Comparison of ENCODE assay signal across 33 cellular contexts in the genomic region with DNA sequence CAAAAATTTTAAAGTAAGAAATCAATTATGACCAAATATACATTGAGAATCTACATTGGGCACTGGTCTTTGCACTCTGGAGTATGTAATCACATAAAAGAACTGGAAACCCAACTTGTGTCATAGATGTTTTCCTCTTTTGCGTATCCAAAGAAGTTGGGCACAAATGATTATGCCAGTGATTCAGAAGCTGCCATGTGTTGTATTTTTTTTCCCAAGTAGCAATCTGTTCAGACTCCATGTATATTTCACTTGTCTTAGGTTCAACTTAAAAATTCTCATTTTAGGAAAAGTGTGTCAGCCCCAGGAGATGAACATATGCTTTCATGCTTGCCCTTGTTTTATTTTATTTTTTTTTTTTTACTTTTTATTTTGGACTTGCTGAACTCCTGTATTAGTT.
DNase-seq lines count a peak whose midpoint lies in the region; ATAC-seq and TF ChIP-seq lines count a peak whose summit lies in the region.
"Had no signal": no experiment of that assay in that cellular context is flagged by ENCODE, and none has a peak within 500 bp of the region (broad histone marks: within the 10 kb centered on the region; RNA-seq: fewer than 3 reads in every experiment).

No MANE protein-coding gene starts in this region.

- H3K36me3 ChIP-seq in endodermal cell (ENCODE audit: control insufficient read depth, insufficient read depth, low read length): no peaks in the 10 kb centered on the region
- H3K36me3 ChIP-seq: BE2C; BLaER1; BLaER1 treated with 17β-estradiol and CSF1 and Interleukin-3, amounts not matched to agents 10 nM and 100 nM had no signal

- no peak for ATAC-seq in HG02642 (IDR thresholded peaks at IDR 0.05; ENCODE audit: poor library complexity, unreplicated experiment)
- ATAC-seq in GM19397 (IDR thresholded peaks at IDR 0.05; ENCODE audit: unreplicated experiment): no peak
- ATAC-seq: A549; CD8-positive, alpha-beta T cell had no signal

- peaks cover 3% of the 10 kb centered on the region for H3K36me3 Mint-ChIP-seq in endodermal cell (ENCODE audit: low read depth)
- H3K36me3 Mint-ChIP-seq: CD14-positive monocyte; CD4-positive, alpha-beta memory T cell; CD4-positive, CD25-positive, alpha-beta regulatory T cell; CD8-positive, alpha-beta memory T cell; CD8-positive, alpha-beta T cell had no signal

- H3K9me3 Mint-ChIP-seq in endodermal cell: peaks cover 32% of the 10 kb centered on the region
- H3K9me3 Mint-ChIP-seq: CD4-positive, alpha-beta T cell had no signal

- TF ChIP-seq CTCF in endodermal cell (conservative IDR thresholded peaks at IDR 0.05): no peak

- H3K9me3 ChIP-seq in endodermal cell (ENCODE audit: control insufficient read depth, low read length): peaks cover 11% of the 10 kb centered on the region
- H3K9me3 ChIP-seq: A549, BE2C, BLaER1, Caco-2 had no signal

- DNase-seq in inferior parietal cortex (ENCODE audit: extremely low spot score): peak; percentile 39
- peak; percentile 58 for DNase-seq in middle frontal gyrus (ENCODE audit: extremely low spot score, low spot score)
- DNase-seq in superior temporal gyrus (ENCODE audit: extremely low spot score): peak; percentile 53
- DNase-seq in endodermal cell: no peak
- DNase-seq: 8988T; ACHN; AML-193; BE2C; C1 segment of cervical spinal cord; Caco-2; Calu3; CD4-positive, alpha-beta memory T cell; CD4-positive, alpha-beta T cell; CD4-positive, CD25-positive, alpha-beta regulatory T cell; CD8-positive, alpha-beta memory T cell; CD8-positive, alpha-beta T cell; COR-L47; DMS 273 treated with DMSO at 0.1 percent for 48 hours; DMS153; DMS53; DMS79; DMS79 treated with DMSO at 0.1 percent for 48 hours; DND-41; EL had no signal

- H3K4me1 ChIP-seq in endodermal cell (ENCODE audit: control insufficient read depth, insufficient read depth, low read length): peaks cover 3% of the 10 kb centered on the region
- H3K4me1 ChIP-seq: A549; BE2C; BLaER1; BLaER1 treated with 17β-estradiol and CSF1 and Interleukin-3, amounts not matched to agents 10 nM and 100 nM; Caco-2 had no signal

- peaks cover 3% of the 10 kb centered on the region for H3K4me1 Mint-ChIP-seq in endodermal cell
- H3K4me1 Mint-ChIP-seq: B cell; CD14-positive monocyte; CD4-positive, alpha-beta memory T cell; CD4-positive, CD25-positive, alpha-beta regulatory T cell; CD8-positive, alpha-beta memory T cell had no signal

- no peaks in the 10 kb centered on the region for H3K27me3 ChIP-seq in endodermal cell (ENCODE audit: control insufficient read depth, insufficient read depth, low read length, poor library complexity, severe bottlenecking)
- H3K27me3 ChIP-seq: BE2C; BLaER1; BLaER1 treated with 17β-estradiol and CSF1 and Interleukin-3, amounts not matched to agents 10 nM and 100 nM had no signal

- H3K9ac ChIP-seq in endodermal cell (ENCODE audit: extremely low read depth, low read length, poor library complexity, severe bottlenecking): no peak overlapping the region
- H3K9ac ChIP-seq: BLaER1; BLaER1 treated with 17β-estradiol and CSF1 and Interleukin-3, amounts not matched to agents 10 nM and 100 nM had no signal

- no peak overlapping the region for H3K4me3 Mint-ChIP-seq in endodermal cell
- H3K4me3 Mint-ChIP-seq: B cell; CD14-positive monocyte; CD4-positive, alpha-beta memory T cell; CD4-positive, alpha-beta T cell; CD4-positive, CD25-positive, alpha-beta regulatory T cell; CD8-positive, alpha-beta memory T cell; CD8-positive, alpha-beta T cell had no signal

- H3K27ac Mint-ChIP-seq in endodermal cell: no peak overlapping the region
- H3K27ac Mint-ChIP-seq: B cell; CD14-positive monocyte; CD4-positive, alpha-beta memory T cell; CD4-positive, alpha-beta T cell; CD4-positive, CD25-positive, alpha-beta regulatory T cell; CD8-positive, alpha-beta memory T cell; CD8-positive, alpha-beta T cell had no signal

- H3K27me3 Mint-ChIP-seq in endodermal cell (ENCODE audit: insufficient read depth): peaks cover 1% of the 10 kb centered on the region
- H3K27me3 Mint-ChIP-seq: B cell; CD4-positive, alpha-beta memory T cell; CD4-positive, alpha-beta T cell; CD4-positive, CD25-positive, alpha-beta regulatory T cell had no signal

- WGBS in endodermal cell (ENCODE audit: insufficient coverage in 1 of 2, insufficient read length in 1 of 2), 2 experiments: 100% methylated on average over 1 of the region's 1 CpG

- no peak overlapping the region for H3K4me3 ChIP-seq in endodermal cell (ENCODE audit: low read length)
- H3K4me3 ChIP-seq: A549; BLaER1; BLaER1 treated with 17β-estradiol and CSF1 and Interleukin-3, amounts not matched to agents 10 nM and 100 nM had no signal

- H3K27ac ChIP-seq in endodermal cell (ENCODE audit: low read depth, low read length): no peak overlapping the region
- H3K27ac ChIP-seq: 22Rv1; A549; BLaER1; BLaER1 treated with 17β-estradiol and CSF1 and Interleukin-3, amounts not matched to agents 10 nM and 100 nM; C4-2B had no signal
